9 cellular contexts compared by ENCODE assay signal in genomic region chr2:113219889-113220641, GRCh38. TPM values are rescaled to one million over a fixed set of nuclear protein-coding genes. Genes with fewer than 3 reads are reported as not detected.
DNase-seq lines count a peak whose midpoint lies in the region; ATAC-seq, FAIRE-seq and TF ChIP-seq lines count a peak whose summit lies in the region.
"Had no signal": no experiment of that assay in that cellular context is flagged by ENCODE, and none has a peak within 500 bp of the region (broad histone marks: within the 10 kb centered on the region; RNA-seq: fewer than 3 reads in every experiment).

No MANE protein-coding gene starts in this region.

- H2BK5ac ChIP-seq in IMR-90 (ENCODE audit: low read depth, low read length, poor library complexity, severe bottlenecking): no peak overlapping the region

- H3K4me1 ChIP-seq in IMR-90 (ENCODE audit: control insufficient read depth, insufficient read depth, low read length): 0 out of 2 replicates have a peak, but pooled peaks cover 2% of the 10 kb centered on the region
- peaks cover 10% of the 10 kb centered on the region in 2 experiments; a peak in 4 of 5 replicates for H3K4me1 ChIP-seq in K562 (replicated peaks in 1 of 2; ENCODE audit: control insufficient read depth in 2 of 2, insufficient read depth in 2 of 2, low read length in 2 of 2)
- peaks cover 0 to 28% of the 10 kb centered on the region in 2 donors for H3K4me1 ChIP-seq in left lung

- no peak overlapping the region for H3K14ac ChIP-seq in IMR-90 (replicated peaks; ENCODE audit: low read depth, low read length)

- H3K9me1 ChIP-seq in IMR-90 (ENCODE audit: insufficient read depth, low read length) (no peaks in the 10 kb centered on the region), K562 (ENCODE audit: control insufficient read depth, insufficient read depth, low read length) (no peaks in the 10 kb centered on the region)

- no peak overlapping the region for H2BK120ac ChIP-seq in IMR-90 (ENCODE audit: low read depth, low read length)

- H3K9me3 ChIP-seq in IMR-90 (ENCODE audit: control insufficient read depth, insufficient read depth, low read length): no peaks in the 10 kb centered on the region
- no peaks in the 10 kb centered on the region for H3K9me3 ChIP-seq in K562 (replicated peaks; ENCODE audit: control insufficient read depth, insufficient read depth, low read depth, low read length)
- H3K9me3 ChIP-seq in left lung: no peaks in the 10 kb centered on the region

- DNase-seq in ACHN (peak; percentile 85), IMR-90 (peak; percentile 45), K562 (ENCODE audit: extremely low read depth in 1 of 4, low spot score in 3 of 4) (peak in 3 of 4 experiments; percentile 29 to 46 (median 36)), left lung (peak in 1 of 2 donors; percentile 81), NAMALWA (ENCODE audit: low spot score) (no peak)
- no peak for DNase-seq in stimulated activated effector memory CD8-positive, alpha-beta T cell treated with anti-CD3 and anti-CD28 coated beads, Interleukin-12 subunit alpha, Interleukin-12 subunit beta, amount 100 ng/mL, for 72 hours (ENCODE audit: low spot score in 2 of 2)
- no peak for DNase-seq in activated naive CD4-positive, alpha-beta T cell treated with anti-CD3 and anti-CD28 coated beads, Interleukin-2, amount 10 ng/mL, durations not matched to agents 7 days and 5 days

- no peaks in the 10 kb centered on the region for H3K9me3 Mint-ChIP-seq in stimulated activated effector memory CD8-positive, alpha-beta T cell treated with anti-CD3 and anti-CD28 coated beads, Interleukin-12 subunit alpha, Interleukin-12 subunit beta, amount 100 ng/mL, for 72 hours
- H3K9me3 Mint-ChIP-seq in activated naive CD4-positive, alpha-beta T cell treated with anti-CD3 and anti-CD28 coated beads, Interleukin-2, amount 10 ng/mL, durations not matched to agents 7 days and 5 days: no peaks in the 10 kb centered on the region
- H3K9me3 Mint-ChIP-seq: stimulated activated naive CD8-positive, alpha-beta T cell treated with anti-CD3 and anti-CD28 coated beads, Interleukin-15, Interleukin-2, amounts not matched to agents 100 ng/mL and 50 ng/mL, for 24 hours had no signal

- TF ChIP-seq POLR2A in IMR-90 (IDR thresholded peaks at IDR 0.05; ENCODE audit: low read depth, low read length): no peak
- no peak for TF ChIP-seq POLR2A in K562 (conservative IDR thresholded peaks at IDR 0.05)

- H3K36me3 Mint-ChIP-seq in stimulated activated effector memory CD8-positive, alpha-beta T cell treated with anti-CD3 and anti-CD28 coated beads, Interleukin-12 subunit alpha, Interleukin-12 subunit beta, amount 100 ng/mL, for 72 hours: no peaks in the 10 kb centered on the region
- no peaks in the 10 kb centered on the region for H3K36me3 Mint-ChIP-seq in activated naive CD4-positive, alpha-beta T cell treated with anti-CD3 and anti-CD28 coated beads, Interleukin-2, amount 10 ng/mL, durations not matched to agents 7 days and 5 days

- no peak overlapping the region for H2BK20ac ChIP-seq in IMR-90 (ENCODE audit: low read depth, low read length)

- no peak overlapping the region for H2BK15ac ChIP-seq in IMR-90 (ENCODE audit: low read depth, low read length)

- H3K4me2 ChIP-seq in IMR-90 (ENCODE audit: low read depth, low read length) (no peak overlapping the region), K562 (ENCODE audit: insufficient read depth, low read length) (no peak overlapping the region)

- no peak overlapping the region for H2AK9ac ChIP-seq in IMR-90 (replicated peaks; ENCODE audit: low read depth, low read length, poor library complexity)

- H3K27ac ChIP-seq in IMR-90 (ENCODE audit: insufficient read depth, low read length): no peak overlapping the region
- no peak overlapping the region for H3K27ac ChIP-seq in K562 (ENCODE audit: extremely low read depth, low read depth, low read length)
- H3K27ac ChIP-seq in left lung: no peak overlapping the region

- FAIRE-seq in K562 (lab: Jason Lieb, UNC): peak; percentile 69

- no peak overlapping the region for H2AK5ac ChIP-seq in IMR-90 (ENCODE audit: low read depth, low read length)

- no peak overlapping the region for H3K18ac ChIP-seq in IMR-90 (ENCODE audit: low read depth, low read length)

- H3K27ac Mint-ChIP-seq in stimulated activated effector memory CD8-positive, alpha-beta T cell treated with anti-CD3 and anti-CD28 coated beads, Interleukin-12 subunit alpha, Interleukin-12 subunit beta, amount 100 ng/mL, for 72 hours: no peak overlapping the region
- no peak overlapping the region for H3K27ac Mint-ChIP-seq in activated naive CD4-positive, alpha-beta T cell treated with anti-CD3 and anti-CD28 coated beads, Interleukin-2, amount 10 ng/mL, durations not matched to agents 7 days and 5 days
- H3K27ac Mint-ChIP-seq: stimulated activated naive CD8-positive, alpha-beta T cell treated with anti-CD3 and anti-CD28 coated beads, Interleukin-15, Interleukin-2, amounts not matched to agents 100 ng/mL and 50 ng/mL, for 24 hours had no signal

- H3K9ac ChIP-seq in IMR-90 (ENCODE audit: low read depth, low read length) (no peak overlapping the region), K562 (ENCODE audit: insufficient read depth in 1 of 2, low read depth in 2 of 2, low read length in 2 of 2) (no peak overlapping the region)

- dilution Hi-C loops in IMR-90 (cut with HindIII; ENCODE audit: low sequenced_read_pairs, unreplicated experiment): no loop called here

- H3K36me3 ChIP-seq in IMR-90 (ENCODE audit: control insufficient read depth, insufficient read depth, low read length) (no peaks in the 10 kb centered on the region), K562 (ENCODE audit: control insufficient read depth, insufficient read depth, low read length) (no peaks in the 10 kb centered on the region), left lung (no peaks in the 10 kb centered on the region)

- H2AFZ ChIP-seq in IMR-90 (replicated peaks; ENCODE audit: low read length, poor library complexity) (peak overlapping the region; percentile 58), K562 (ENCODE audit: low read depth, low read length) (peak overlapping the region; percentile 41)

- H3K4me3 ChIP-seq in IMR-90 (ENCODE audit: insufficient read depth, low read depth, low read length): no peak overlapping the region
- no peak overlapping the region for H3K4me3 ChIP-seq in K562
- no peak overlapping the region for H3K4me3 ChIP-seq in left lung

- H3K23ac ChIP-seq in IMR-90 (ENCODE audit: low read depth, low read length): no peak overlapping the region

- POLR2A ChIA-PET in IMR-90 (lab: Charles Lee; ENCODE audit: unreplicated experiment): no interaction called here
- POLR2A ChIA-PET in K562 (lab: Yijun Ruan, JAX): interaction anchor here (0.6 to 1.7 kb wide), 3 partner anchors 14 to 1633 kb away, joined by 3 to 4 read pairs (median 3); no protein-coding TSS in a partner anchor

- TF ChIP-seq CTCF in IMR-90 (conservative IDR thresholded peaks at IDR 0.05; ENCODE audit: low read depth, low read length) (no peak), K562 (IDR thresholded peaks at IDR 0.05 in 2 of 3, conservative IDR thresholded peaks at IDR 0.05 in 1 of 3; ENCODE audit: insufficient read depth in 2 of 3, low read depth in 1 of 3, low read length in 3 of 3) (no peak), left lung (IDR thresholded peaks at IDR 0.05) (no peak)

- no peak overlapping the region for H4K5ac ChIP-seq in IMR-90 (ENCODE audit: low read depth, low read length)

- H3K4ac ChIP-seq in IMR-90 (ENCODE audit: low read depth, low read length): peak overlapping the region; percentile 0; the same call in 1 of the 2 replicates

- H3K4me1 Mint-ChIP-seq in stimulated activated effector memory CD8-positive, alpha-beta T cell treated with anti-CD3 and anti-CD28 coated beads, Interleukin-12 subunit alpha, Interleukin-12 subunit beta, amount 100 ng/mL, for 72 hours: peaks cover 14% of the 10 kb centered on the region
- H3K4me1 Mint-ChIP-seq in activated naive CD4-positive, alpha-beta T cell treated with anti-CD3 and anti-CD28 coated beads, Interleukin-2, amount 10 ng/mL, durations not matched to agents 7 days and 5 days: peaks cover 26% of the 10 kb centered on the region

- H4K8ac ChIP-seq in IMR-90 (ENCODE audit: low read depth in 2 of 2, low read length in 2 of 2): no peak overlapping the region

- no peak for TF ChIP-seq EP300 in K562 (IDR thresholded peaks at IDR 0.05; ENCODE audit: low read length)

- no peak overlapping the region for H3K4me3 Mint-ChIP-seq in stimulated activated effector memory CD8-positive, alpha-beta T cell treated with anti-CD3 and anti-CD28 coated beads, Interleukin-12 subunit alpha, Interleukin-12 subunit beta, amount 100 ng/mL, for 72 hours
- no peak overlapping the region for H3K4me3 Mint-ChIP-seq in activated naive CD4-positive, alpha-beta T cell treated with anti-CD3 and anti-CD28 coated beads, Interleukin-2, amount 10 ng/mL, durations not matched to agents 7 days and 5 days
- H3K4me3 Mint-ChIP-seq: stimulated activated naive CD8-positive, alpha-beta T cell treated with anti-CD3 and anti-CD28 coated beads, Interleukin-15, Interleukin-2, amounts not matched to agents 100 ng/mL and 50 ng/mL, for 24 hours had no signal

- H4K20me1 ChIP-seq in IMR-90 (ENCODE audit: insufficient read depth, low read length): no peaks in the 10 kb centered on the region
- H4K20me1 ChIP-seq in K562 (replicated peaks; ENCODE audit: control insufficient read depth, insufficient read depth, low read length): no peaks in the 10 kb centered on the region

- peak; percentile 73 for ATAC-seq in IMR-90 (ENCODE audit: low read depth)
- ATAC-seq in K562: peak; percentile 76
- ATAC-seq in left lung: peak; percentile 83
- no peak for ATAC-seq in stimulated activated effector memory CD8-positive, alpha-beta T cell treated with anti-CD3 and anti-CD28 coated beads, Interleukin-12 subunit alpha, Interleukin-12 subunit beta, amount 100 ng/mL, for 72 hours
- no peak for ATAC-seq in HG03378 (IDR thresholded peaks at IDR 0.05; ENCODE audit: unreplicated experiment)

- H3K27me3 ChIP-seq in IMR-90 (ENCODE audit: control insufficient read depth, insufficient read depth, low read length) (peaks cover 9% of the 10 kb centered on the region), K562 (ENCODE audit: control insufficient read depth in 2 of 2, insufficient read depth in 2 of 2, low read length in 2 of 2) (0 out of 5 replicates have a peak, but pooled peaks cover 0 to 4% of the 10 kb centered on the region in 2 experiments), left lung (no peaks in the 10 kb centered on the region)

- H3K79me1 ChIP-seq in IMR-90 (ENCODE audit: low read depth in 1 of 2, low read length in 2 of 2): no peaks in the 10 kb centered on the region

- no CpG with 5 or more reads among the region's 6 CpGs for WGBS in IMR-90 (ENCODE audit: extremely low coverage in 2 of 2, insufficient read length in 1 of 2), 2 experiments
- WGBS in K562 (ENCODE audit: insufficient coverage, low coverage, missing lambda C conversion rate): 61% methylated on average over 5 of the region's 6 CpGs

- H4K91ac ChIP-seq in IMR-90 (ENCODE audit: insufficient read depth, low read depth, low read length): no peak overlapping the region

- no TSS peak for BruUV-seq in IMR-90 (replicated peaks; lab: Mats Ljungman, UMichigan)
- no TSS peak for BruUV-seq in K562 (replicated peaks; lab: Mats Ljungman, UMichigan)

- in situ Hi-C loops in ACHN (cut with HindIII; ENCODE audit: low pct_ligation_motif_present, low pct_unique_long_range_greater_than_20kb, low sequenced_read_pairs): no loop called here
- in situ Hi-C loops in IMR-90 (cut with MboI; ENCODE audit: low sequenced_read_pairs): no loop called here
- in situ Hi-C loops in K562 (cut with MboI): no loop called here

- no peaks in the 10 kb centered on the region for H3K79me2 ChIP-seq in K562 (ENCODE audit: control insufficient read depth, insufficient read depth, low read length)

- intact Hi-C loops in IMR-90 (cut with micrococcal nuclease): no loop called here
- intact Hi-C loops in K562 (cut with micrococcal nuclease): no loop called here
- intact Hi-C loops in left lung (cut with DNase I): no loop called here

- CTCF ChIA-PET in IMR-90 (lab: Yijun Ruan, JAX) (no interaction called here), K562 (lab: Yijun Ruan, JAX; ENCODE audit: low intra/inter-chr PET ratio) (no interaction called here)
- CTCF ChIA-PET in activated naive CD4-positive, alpha-beta T cell treated with anti-CD3 and anti-CD28 coated beads, Interleukin-2, amount 10 ng/mL, durations not matched to agents 7 days and 5 days (lab: Charles Lee): interaction anchor here (1.1 to 3.7 kb wide), 6 partner anchors 9 to 82 kb away, joined by 3 to 12 read pairs (median 5); no protein-coding TSS in a partner anchor

- no peak for TF ChIP-seq RAD21 in IMR-90 (IDR thresholded peaks at IDR 0.05; ENCODE audit: low read length)
- no peak for TF ChIP-seq RAD21 in K562 (CRISPR knock-in tag; conservative IDR thresholded peaks at IDR 0.05 in 1 of 2, IDR thresholded peaks at IDR 0.05 in 1 of 2)

- H3K27me3 Mint-ChIP-seq in activated naive CD4-positive, alpha-beta T cell treated with anti-CD3 and anti-CD28 coated beads, Interleukin-2, amount 10 ng/mL, durations not matched to agents 7 days and 5 days: peaks cover 31% of the 10 kb centered on the region
- H3K27me3 Mint-ChIP-seq: stimulated activated naive CD8-positive, alpha-beta T cell treated with anti-CD3 and anti-CD28 coated beads, Interleukin-15, Interleukin-2, amounts not matched to agents 100 ng/mL and 50 ng/mL, for 24 hours had no signal

- H3K56ac ChIP-seq in IMR-90 (ENCODE audit: extremely low read depth, insufficient read depth, low read length): no peak overlapping the region

RNA-seq across cellular contexts. Expression of gene PSD4, which starts 46.3 kb away (rescaled TPM):
- total RNA-seq in IMR-90 (2012; rRNA removed): 0.28 and 0.36 TPM in 2 replicates
- polyA plus RNA-seq in IMR-90 (2012; rRNA removed): 0.55 and 0.70 TPM in 2 replicates
- polyA plus RNA-seq in IMR-90 (2012; cell fraction: cytosol; rRNA removed): 0.48 and 0.76 TPM in 2 replicates
- polyA plus RNA-seq in IMR-90 (2012; cell fraction: nucleus; rRNA removed; ENCODE audit: low replicate concordance): 0.66 and 0.72 TPM in 2 replicates
- 52.4 and 98.0 TPM in 2 replicates for total RNA-seq in K562 (2011; cell fraction: chromatin; rRNA removed; ENCODE audit: low replicate concordance)
- 58.9 and 60.3 TPM in 2 replicates for total RNA-seq in K562 (2011; cell fraction: nucleolus; rRNA removed)
- 44.1 and 62.2 TPM in 2 replicates for total RNA-seq in K562 (2011; cell fraction: nucleoplasm; rRNA removed)
- total RNA-seq in K562 (2014; rRNA removed): 41.0 and 47.0 TPM in 2 replicates
- 13.0 and 14.8 TPM in 2 replicates for total RNA-seq in K562 (2014; rRNA removed; fragmentation: Illumina TruSeq; extraction: Trizol)
- total RNA-seq in K562 (2015; rRNA removed; fragmentation: Illumina TruSeq; extraction: Trizol): 20.8 and 21.7 TPM in 2 replicates
- 48.3 and 54.0 TPM in 2 replicates for total RNA-seq in K562 (2021)
- 11.0 and 14.5 TPM in 2 replicates for polyA plus RNA-seq in K562 (2011; rRNA removed)
- 8.8 and 13.1 TPM in 2 replicates for polyA plus RNA-seq in K562 (2011; cell fraction: cytosol; rRNA removed)
- polyA plus RNA-seq in K562 (2011; cell fraction: nucleus; rRNA removed): 63.6 and 113 TPM in 2 replicates
- 23.7 and 33.6 TPM in 2 replicates for polyA plus RNA-seq in K562 (2012)
- 28.4 and 32.1 TPM in 2 replicates for polyA plus RNA-seq in K562 (2014; fragmentation: Illumina TruSeq; extraction: Trizol)
- under 1 TPM; 0.46 to 0.52 TPM for polyA plus RNA-seq in K562 (2014; fragmentation: Nextera tagmentation; extraction: Ambion mirVana)
- 27.4 and 30.3 TPM in 2 replicates for polyA plus RNA-seq in K562 (2014; rRNA removed)
- 12.7 and 15.8 TPM in 2 replicates for polyA minus RNA-seq in K562 (2011; rRNA and poly(A)+ RNA removed)
- polyA minus RNA-seq in K562 (2011; cell fraction: cytosol; rRNA and poly(A)+ RNA removed): 12.8 and 14.9 TPM in 2 replicates
- 35.9 and 36.1 TPM in 2 replicates for polyA minus RNA-seq in K562 (2011; cell fraction: nucleus; rRNA and poly(A)+ RNA removed)
- total RNA-seq in left lung: 10 to 100 TPM; 29.8 to 50.2 TPM

RNA-seq across cellular contexts. Expression of gene PAX8, which starts 58.7 kb away (rescaled TPM):
- total RNA-seq in IMR-90 (2012; rRNA removed) (0.18 and 0.28 TPM in 2 replicates), K562 (2014; rRNA removed) (1.1 and 1.7 TPM in 2 replicates), K562 (2014; rRNA removed; fragmentation: Illumina TruSeq; extraction: Trizol) (0.38 and 0.40 TPM in 2 replicates), K562 (2015; rRNA removed; fragmentation: Illumina TruSeq; extraction: Trizol) (0.51 and 0.60 TPM in 2 replicates), K562 (2021) (1.3 and 2.1 TPM in 2 replicates), left lung (1 to 10 TPM; 2.6 to 4.8 TPM)
- polyA plus RNA-seq in IMR-90 (2012; rRNA removed) (1.1 and 1.5 TPM in 2 replicates), K562 (2011; rRNA removed) (0.47 and 0.83 TPM in 2 replicates), K562 (2014; fragmentation: Illumina TruSeq; extraction: Trizol) (1.1 and 1.6 TPM in 2 replicates), K562 (2014; fragmentation: Nextera tagmentation; extraction: Ambion mirVana) (under 1 TPM; 0.13 to 0.34 TPM), K562 (2014; rRNA removed) (0.78 and 1.3 TPM in 2 replicates)
- polyA plus RNA-seq in IMR-90 (2012; cell fraction: cytosol; rRNA removed): 0.37 and 0.92 TPM in 2 replicates
- polyA plus RNA-seq in IMR-90 (2012; cell fraction: nucleus; rRNA removed; ENCODE audit: low replicate concordance): 1.8 and 3.0 TPM in 2 replicates
- 0.79 and 1.4 TPM in 2 replicates for total RNA-seq in K562 (2011; cell fraction: chromatin; rRNA removed; ENCODE audit: low replicate concordance)
- 0.66 and 0.83 TPM in 2 replicates for total RNA-seq in K562 (2011; cell fraction: nucleolus; rRNA removed)
- total RNA-seq in K562 (2011; cell fraction: nucleoplasm; rRNA removed): 0.51 and 2.8 TPM in 2 replicates
- polyA plus RNA-seq in K562 (2011; cell fraction: cytosol; rRNA removed): 1.0 TPM in 2 replicates
- polyA plus RNA-seq in K562 (2011; cell fraction: nucleus; rRNA removed): 0.58 and 1.2 TPM in 2 replicates
- 10.1 and 10.3 TPM in 2 replicates for polyA plus RNA-seq in K562 (2012)
- 0.46 and 0.81 TPM in 2 replicates for polyA minus RNA-seq in K562 (2011; rRNA and poly(A)+ RNA removed)
- 0.95 and 1.2 TPM in 2 replicates for polyA minus RNA-seq in K562 (2011; cell fraction: cytosol; rRNA and poly(A)+ RNA removed)
- polyA minus RNA-seq in K562 (2011; cell fraction: nucleus; rRNA and poly(A)+ RNA removed): 0.67 and 0.89 TPM in 2 replicates

Comparison
In these comparisons a context has a peak if more than half of its experiments do, and no peak if none do; other contexts are left out.
1. DNase-seq: peak in ACHN (single experiment), IMR-90 (single experiment) and K562 (3 of 4); none in stimulated activated effector memory CD8-positive, alpha-beta T cell treated with anti-CD3 and anti-CD28 coated beads, Interleukin-12 subunit alpha, Interleukin-12 subunit beta, amount 100 ng/mL, for 72 hours (0 of 2), NAMALWA (single experiment) and activated naive CD4-positive, alpha-beta T cell treated with anti-CD3 and anti-CD28 coated beads, Interleukin-2, amount 10 ng/mL, durations not matched to agents 7 days and 5 days (single experiment).
2. ATAC-seq: peak in IMR-90 (single experiment), K562 (single experiment) and left lung (single experiment); none in stimulated activated effector memory CD8-positive, alpha-beta T cell treated with anti-CD3 and anti-CD28 coated beads, Interleukin-12 subunit alpha, Interleukin-12 subunit beta, amount 100 ng/mL, for 72 hours (single experiment) and HG03378 (single experiment).
3. RNA of gene PSD4, which starts 46.3 kb away (total RNA-seq): 29.8 to 50.2 TPM in left lung and 13.0 to 98.0 TPM in K562; 0.28 to 0.36 TPM in IMR-90; every median in the first group is over 10 times any median in the second.